Comparison of ENCODE assay signal across 1 cellular context in genomic region chr20:47345214-47345613, GRCh38.
TF ChIP-seq lines count a peak whose summit lies in the region.

No MANE protein-coding gene starts in this region.

TF ChIP-seq in H1, 55 proteins besides CTCF, POLR2A, EP300 and RAD21:
- no peak for TF ChIP-seq TAF1 (IDR thresholded peaks at IDR 0.05; ENCODE audit: low read depth, low read length)
- no peak for TF ChIP-seq MAFK (IDR thresholded peaks at IDR 0.05; ENCODE audit: low read depth, low read length)
- TF ChIP-seq SUZ12 (IDR thresholded peaks at IDR 0.05; ENCODE audit: low read length), result no peak
- no peak for TF ChIP-seq CHD2 (IDR thresholded peaks at IDR 0.05; ENCODE audit: low read length)
- TF ChIP-seq HDAC6 (IDR thresholded peaks at IDR 0.05; ENCODE audit: low read depth, low read length), result no peak
- no peak for TF ChIP-seq CBX5 (IDR thresholded peaks at IDR 0.05; ENCODE audit: low read depth, low read length)
- no peak for TF ChIP-seq SAP30 (IDR thresholded peaks at IDR 0.05; ENCODE audit: insufficient read depth, insufficient replicate concordance, low read length)
- no peak for TF ChIP-seq CBX8 (IDR thresholded peaks at IDR 0.05; ENCODE audit: borderline replicate concordance, low read depth, low read length)
- TF ChIP-seq TBP (IDR thresholded peaks at IDR 0.05; ENCODE audit: low read depth, low read length), result no peak
- no peak for TF ChIP-seq RFX5 (IDR thresholded peaks at IDR 0.05; ENCODE audit: borderline replicate concordance, low read depth, low read length)
- no peak for TF ChIP-seq YY1 (IDR thresholded peaks at IDR 0.05; ENCODE audit: low read depth, low read length)
- TF ChIP-seq POU5F1 (IDR thresholded peaks at IDR 0.05; ENCODE audit: low read depth, low read length), result no peak
- TF ChIP-seq CTBP2 (IDR thresholded peaks at IDR 0.05; ENCODE audit: borderline replicate concordance, insufficient read depth, insufficient read length, low read length), result no peak
- no peak for TF ChIP-seq ZNF274 (IDR thresholded peaks at IDR 0.05; ENCODE audit: borderline replicate concordance, extremely low read depth, low read length)
- TF ChIP-seq RNF2 (IDR thresholded peaks at IDR 0.05; ENCODE audit: borderline replicate concordance, low read depth, low read length, missing control alignments, poor library complexity, severe bottlenecking), result no peak
